Comparison of ENCODE assay signal across 9 cellular contexts in genomic region chr4:15414601-15415091, GRCh38. TPM values are rescaled to one million over a fixed set of nuclear protein-coding genes. Genes with fewer than 3 reads are reported as not detected.
DNase-seq lines count a peak whose midpoint lies in the region; ATAC-seq, FAIRE-seq and TF ChIP-seq lines count a peak whose summit lies in the region.
"Had no signal": no experiment of that assay in that cellular context is flagged by ENCODE, and none has a peak within 500 bp of the region (broad histone marks: within the 10 kb centered on the region; RNA-seq: fewer than 3 reads in every experiment).

No MANE protein-coding gene starts in this region.

- no peak for TF ChIP-seq CTCF in astrocyte (IDR thresholded peaks at IDR 0.05; ENCODE audit: insufficient read depth, low read depth, low read length)

- H3K4me3 ChIP-seq in GM23248 (no peak overlapping the region), astrocyte (ENCODE audit: insufficient read depth, low read depth, low read length) (no peak overlapping the region), Karpas-422 (ENCODE audit: low read length) (no peak overlapping the region)

- H3K27ac Mint-ChIP-seq in astrocyte (ENCODE audit: unreplicated experiment) (no peak overlapping the region), immature natural killer cell (peak overlapping the region in 1 of 6 donors; percentile 1)
- H3K27ac Mint-ChIP-seq in stimulated activated naive B cell treated with anti-CD40 and anti-IgM and Interleukin-4, amounts not matched to agents 10 μg/mL and 1 μg/mL and 100 μg/mL, for 72 hours: peak overlapping the region; percentile 10

- no peaks in the 10 kb centered on the region for H3K36me3 ChIP-seq in GM23248 (ENCODE audit: low read depth)
- no peaks in the 10 kb centered on the region for H3K36me3 ChIP-seq in astrocyte (ENCODE audit: insufficient read depth, low read length)
- no peaks in the 10 kb centered on the region for H3K36me3 ChIP-seq in Karpas-422 (ENCODE audit: insufficient read depth, low read length)

- H3K4me1 Mint-ChIP-seq in astrocyte (ENCODE audit: low read depth, unreplicated experiment): peaks cover 9% of the 10 kb centered on the region
- peaks cover 49 to 55% of the 10 kb centered on the region in 2 donors for H3K4me1 Mint-ChIP-seq in immature natural killer cell
- H3K4me1 Mint-ChIP-seq in stimulated activated naive B cell treated with anti-CD40 and anti-IgM and Interleukin-4, amounts not matched to agents 10 μg/mL and 1 μg/mL and 100 μg/mL, for 72 hours: peaks cover 45 to 69% of the 10 kb centered on the region in 2 donors

- peak; percentile 92 for FAIRE-seq in astrocyte (lab: Jason Lieb, UNC)

- peaks cover 12% of the 10 kb centered on the region for H3F3A ChIP-seq in GM23248 (ENCODE audit: insufficient read depth)

- H3K9me2 ChIP-seq in GM23248 (ENCODE audit: insufficient read depth) (no peaks in the 10 kb centered on the region), Karpas-422 (replicated peaks; ENCODE audit: insufficient read depth, low read length) (no peaks in the 10 kb centered on the region)

- H3K27me3 ChIP-seq in GM23248 (replicated peaks; ENCODE audit: insufficient read depth) (no peaks in the 10 kb centered on the region), astrocyte (ENCODE audit: insufficient read depth, low read length) (no peaks in the 10 kb centered on the region), Karpas-422 (ENCODE audit: low read length) (no peaks in the 10 kb centered on the region)

- H3K36me3 Mint-ChIP-seq in astrocyte (ENCODE audit: low read depth, unreplicated experiment): no peaks in the 10 kb centered on the region
- peaks cover 0 to 3% (median 3%) of the 10 kb centered on the region in 3 donors for H3K36me3 Mint-ChIP-seq in immature natural killer cell
- no peaks in the 10 kb centered on the region for H3K36me3 Mint-ChIP-seq in stimulated activated naive B cell treated with anti-CD40 and anti-IgM and Interleukin-4, amounts not matched to agents 10 μg/mL and 1 μg/mL and 100 μg/mL, for 72 hours

- peaks cover 11% of the 10 kb centered on the region for H3K4me1 ChIP-seq in GM23248 (ENCODE audit: insufficient read depth)
- H3K4me1 ChIP-seq in astrocyte (ENCODE audit: insufficient read depth, low read length): peaks cover 4% of the 10 kb centered on the region
- peaks cover 7% of the 10 kb centered on the region for H3K4me1 ChIP-seq in Karpas-422 (ENCODE audit: low read length)

- no peak for ATAC-seq in stimulated activated naive B cell treated with anti-CD40 and anti-IgM and Interleukin-4, amounts not matched to agents 10 μg/mL and 1 μg/mL and 100 μg/mL, for 72 hours (replicated peaks)

- H3K79me2 ChIP-seq in GM23248 (ENCODE audit: insufficient read depth) (no peaks in the 10 kb centered on the region), astrocyte (ENCODE audit: insufficient read depth, low read length) (no peaks in the 10 kb centered on the region), Karpas-422 (ENCODE audit: low read length) (no peaks in the 10 kb centered on the region)

- WGBS in GM23248 (ENCODE audit: low coverage in 1 of 2, low lambda C conversion rate in 2 of 2, missing lambda C conversion rate in 2 of 2), 2 experiments: 22 to 39% methylated on average over 3 of the region's 3 CpGs

- no peaks in the 10 kb centered on the region for H4K20me1 ChIP-seq in GM23248 (ENCODE audit: insufficient read depth)
- no peaks in the 10 kb centered on the region for H4K20me1 ChIP-seq in astrocyte (ENCODE audit: insufficient read depth, low read length)
- H4K20me1 ChIP-seq in Karpas-422 (ENCODE audit: insufficient read depth, low read depth, low read length): no peaks in the 10 kb centered on the region

- in situ Hi-C loops in GM23248 (cut with MboI): no loop called here

- no peaks in the 10 kb centered on the region for H3K9me3 ChIP-seq in GM23248 (ENCODE audit: low read depth)
- H3K9me3 ChIP-seq in astrocyte (ENCODE audit: insufficient read depth, low read depth, low read length): no peaks in the 10 kb centered on the region
- H3K9me3 ChIP-seq in Karpas-422 (ENCODE audit: low read length): no peaks in the 10 kb centered on the region

- H3K27me3 Mint-ChIP-seq in astrocyte (ENCODE audit: low read depth, unreplicated experiment) (peaks cover 2% of the 10 kb centered on the region), immature natural killer cell (ENCODE audit: low read depth in 3 of 3) (peaks cover 0 to 14% (median 2%) of the 10 kb centered on the region in 3 donors)
- no peaks in the 10 kb centered on the region for H3K27me3 Mint-ChIP-seq in stimulated activated naive B cell treated with anti-CD40 and anti-IgM and Interleukin-4, amounts not matched to agents 10 μg/mL and 1 μg/mL and 100 μg/mL, for 72 hours

- DNase-seq in GM23248: peak; percentile 64
- DNase-seq in astrocyte (ENCODE audit: low read depth): peak; percentile 35
- no peak for DNase-seq in immature natural killer cell
- DNase-seq in stimulated activated naive B cell treated with anti-CD40 and anti-IgM and Interleukin-4, amounts not matched to agents 10 μg/mL and 1 μg/mL and 100 μg/mL, for 72 hours: no peak
- no peak for DNase-seq in NCI-H524 (lab: John Stamatoyannopoulos, UW)
- DNase-seq in activated CD8-positive, alpha-beta memory T cell treated with anti-CD3 and anti-CD28 coated beads, Interleukin-2, amount 50 U/mL, for 4 hours: no peak
- no peak for DNase-seq in stimulated activated CD4-positive, alpha-beta T cell treated with anti-CD3 and anti-CD28 coated beads, Interleukin-15, amount 100 ng/mL, for 24 hours
- DNase-seq in Karpas-422: no peak

- H3K4me2 ChIP-seq in GM23248 (ENCODE audit: unreplicated experiment): no peak overlapping the region
- peak overlapping the region; percentile 38 for H3K4me2 ChIP-seq in astrocyte (ENCODE audit: low read length)
- no peak overlapping the region for H3K4me2 ChIP-seq in Karpas-422 (ENCODE audit: low read depth, low read length, poor library complexity, severe bottlenecking)

- no peak overlapping the region for H3K27ac ChIP-seq in GM23248
- peak overlapping the region; percentile 16 for H3K27ac ChIP-seq in astrocyte (ENCODE audit: low read depth, low read length)
- no peak overlapping the region for H3K27ac ChIP-seq in Karpas-422 (ENCODE audit: low read length)

- H3K9ac ChIP-seq in GM23248 (no peak overlapping the region), astrocyte (ENCODE audit: low read length) (no peak overlapping the region), Karpas-422 (ENCODE audit: low read length) (no peak overlapping the region)

- H2AFZ ChIP-seq in GM23248 (no peak overlapping the region), astrocyte (ENCODE audit: low read depth, low read length) (no peak overlapping the region), Karpas-422 (ENCODE audit: low read length) (no peak overlapping the region)

- H3K9me3 Mint-ChIP-seq in astrocyte (ENCODE audit: unreplicated experiment) (no peaks in the 10 kb centered on the region), immature natural killer cell (no peaks in the 10 kb centered on the region)
- H3K9me3 Mint-ChIP-seq in stimulated activated naive B cell treated with anti-CD40 and anti-IgM and Interleukin-4, amounts not matched to agents 10 μg/mL and 1 μg/mL and 100 μg/mL, for 72 hours: no peaks in the 10 kb centered on the region

- H3K4me3 Mint-ChIP-seq in astrocyte (ENCODE audit: unreplicated experiment) (no peak overlapping the region), immature natural killer cell (peak overlapping the region in 3 of 5 donors; percentile 10 to 48 (median 39))
- peak overlapping the region in 1 of 2 donors; percentile 58 for H3K4me3 Mint-ChIP-seq in stimulated activated naive B cell treated with anti-CD40 and anti-IgM and Interleukin-4, amounts not matched to agents 10 μg/mL and 1 μg/mL and 100 μg/mL, for 72 hours

RNA-seq across cellular contexts. Expression of gene C1QTNF7, which starts 13.2 kb away (rescaled TPM):
- not detected in 2 replicates for total RNA-seq in GM23248 (2014; rRNA removed; shearing (Covaris generic))
- polyA plus RNA-seq in GM23248 (2016; fragmentation: Nextera tagmentation; extraction: Ambion mirVana): not detected in 2 replicates
- not detected in 2 replicates for total RNA-seq in astrocyte
- not detected for polyA plus RNA-seq in immature natural killer cell
- not detected in 2 replicates for total RNA-seq in Karpas-422 (2014; rRNA removed; shearing (Covaris generic); ENCODE audit: low replicate concordance)
- total RNA-seq: T-helper 1 cell treated with Interleukin-12 subunit alpha and Interleukin-12 subunit beta and Interleukin-4 antibody, amounts not matched to agents 30 ng/mL and 1 ng/mL, for 36 hours had no signal

RNA-seq across cellular contexts. Expression of gene CC2D2A, which starts 55.0 kb away (rescaled TPM):
- total RNA-seq in GM23248 (2014; rRNA removed; shearing (Covaris generic)): 10.2 and 19.5 TPM in 2 replicates
- polyA plus RNA-seq in GM23248 (2016; fragmentation: Nextera tagmentation; extraction: Ambion mirVana): 11.5 and 12.2 TPM in 2 replicates
- total RNA-seq in astrocyte: 14.0 and 16.0 TPM in 2 replicates
- polyA plus RNA-seq in immature natural killer cell: under 1 TPM; 0.29 to 0.75 (median 0.64) TPM
- not detected in 2 replicates for total RNA-seq in Karpas-422 (2014; rRNA removed; shearing (Covaris generic); ENCODE audit: low replicate concordance)
- total RNA-seq: T-helper 1 cell treated with Interleukin-12 subunit alpha and Interleukin-12 subunit beta and Interleukin-4 antibody, amounts not matched to agents 30 ng/mL and 1 ng/mL, for 36 hours had no signal

Comparison
In these comparisons a context has a peak if more than half of its experiments do, and no peak if none do; other contexts are left out.
1. DNase-seq: peak in GM23248 (single experiment) and astrocyte (single experiment); none in immature natural killer cell (0 of 3), stimulated activated naive B cell treated with anti-CD40 and anti-IgM and Interleukin-4, amounts not matched to agents 10 μg/mL and 1 μg/mL and 100 μg/mL, for 72 hours (single experiment), NCI-H524 (0 of 2), activated CD8-positive, alpha-beta memory T cell treated with anti-CD3 and anti-CD28 coated beads, Interleukin-2, amount 50 U/mL, for 4 hours (single experiment), stimulated activated CD4-positive, alpha-beta T cell treated with anti-CD3 and anti-CD28 coated beads, Interleukin-15, amount 100 ng/mL, for 24 hours (single experiment) and Karpas-422 (single experiment).
2. RNA of gene CC2D2A, which starts 55.0 kb away (total RNA-seq): 14.0 to 16.0 TPM in astrocyte and 10.2 to 19.5 TPM in GM23248; not detected in Karpas-422; every median in the first group is over 10 times any median in the second.